8 cellular contexts compared by ENCODE assay signal in the genomic region with DNA sequence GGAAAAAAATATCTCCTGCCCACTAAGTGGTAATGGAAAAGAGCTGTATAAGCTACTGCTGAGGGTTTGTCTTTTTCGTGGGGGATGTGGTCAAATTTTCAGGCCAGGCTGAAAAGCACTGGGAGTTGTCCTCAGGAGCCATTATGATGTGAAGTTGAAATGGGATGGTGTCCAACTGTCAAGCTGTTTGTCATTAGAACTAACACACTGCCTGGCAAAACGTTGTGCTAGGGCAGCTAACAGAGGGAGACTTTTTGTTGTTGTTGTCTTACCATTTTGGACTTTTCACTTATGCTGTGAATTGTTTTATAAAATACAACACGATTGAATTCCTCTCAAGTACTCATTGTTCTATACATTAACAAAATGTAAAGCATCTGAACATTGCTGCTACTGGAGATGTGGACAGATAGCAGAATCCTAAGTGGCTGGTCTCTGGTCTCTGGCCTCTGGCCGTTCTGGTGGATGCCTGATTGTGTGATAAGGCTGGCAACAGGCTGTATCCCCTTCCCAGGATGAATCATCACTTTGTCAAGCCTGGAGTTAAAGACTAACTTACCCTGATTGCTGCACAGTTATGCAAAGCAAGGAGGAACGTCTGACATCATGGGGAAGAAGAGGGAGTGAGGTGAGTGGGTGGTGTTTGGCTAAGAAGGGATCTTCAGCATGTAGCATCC. TPM values are rescaled to one million over a fixed set of nuclear protein-coding genes. Genes with fewer than 3 reads are reported as not detected.
DNase-seq lines count a peak whose midpoint lies in the region; ATAC-seq, FAIRE-seq and TF ChIP-seq lines count a peak whose summit lies in the region.

No MANE protein-coding gene starts in this region.

- H3K36me3 ChIP-seq in keratinocyte (ENCODE audit: control insufficient read depth in 2 of 2, extremely low read depth in 1 of 2, insufficient read depth in 2 of 2, low read length in 2 of 2) (peaks cover 10 to 14% of the 10 kb centered on the region in 2 experiments), uterus (no peaks in the 10 kb centered on the region)

- in situ Hi-C loops in Caki2 (cut with HindIII; ENCODE audit: low pct_unique_long_range_greater_than_20kb, low sequenced_read_pairs) (no loop called here), KBM-7 (cut with MboI; ENCODE audit: low pct_unique_long_range_greater_than_20kb, low sequenced_read_pairs) (no loop called here)

- peak overlapping the region; percentile 93 for H3K4me2 ChIP-seq in keratinocyte (ENCODE audit: control insufficient read depth, extremely low read depth, insufficient read depth, low read depth, low read length)

- intact Hi-C loops in uterus (cut with DNase I; ENCODE audit: low total_unique reads): no loop called here

- peaks cover 73% of the 10 kb centered on the region for H3K79me2 ChIP-seq in keratinocyte (ENCODE audit: control insufficient read depth, insufficient read depth, low read length)

- H2AFZ ChIP-seq in keratinocyte (ENCODE audit: control insufficient read depth, low read length): no peak overlapping the region

- peak; percentile 92 for DNase-seq in Caki2 (ENCODE audit: low read depth)
- DNase-seq in amniotic stem cell (lab: John Stamatoyannopoulos, UW): peak; percentile 83
- DNase-seq in keratinocyte (ENCODE audit: low read depth, low spot score): peak; percentile 71
- peak; percentile 42 to 50 for DNase-seq in uterus
- no peak for DNase-seq in NCI-H1417 (lab: John Stamatoyannopoulos, UW)
- no peak for DNase-seq in KBM-7

- dilution Hi-C loops in keratinocyte (cut with MboI; ENCODE audit: extremely low pct_ligation_motif_present, low sequenced_read_pairs): no loop called here

- H4K20me1 ChIP-seq in keratinocyte (ENCODE audit: control insufficient read depth, extremely low read depth, insufficient read depth, low read length): peaks cover 36% of the 10 kb centered on the region

- no peak for TF ChIP-seq POLR2A in uterus (IDR thresholded peaks at IDR 0.05)

- H3K9me1 ChIP-seq in keratinocyte (ENCODE audit: control insufficient read depth, extremely low read depth, insufficient read depth, low read length): no peaks in the 10 kb centered on the region

- TF ChIP-seq CTCF in keratinocyte (optimal IDR thresholded peaks at IDR 0.05 in 1 of 3, IDR thresholded peaks at IDR 0.05 in 1 of 3, conservative IDR thresholded peaks at IDR 0.05 in 1 of 3; ENCODE audit: extremely low read depth in 1 of 3, insufficient read depth in 2 of 3, low read length in 3 of 3) (no peak), uterus (IDR thresholded peaks at IDR 0.05) (no peak)

- H3K27me3 ChIP-seq in keratinocyte (ENCODE audit: control insufficient read depth, extremely low read depth, insufficient read depth, low read length) (no peaks in the 10 kb centered on the region), uterus (no peaks in the 10 kb centered on the region)

- peak overlapping the region; percentile 84 to 97 (median 90) for H3K4me3 ChIP-seq in keratinocyte (ENCODE audit: control insufficient read depth in 2 of 3, extremely low read depth in 1 of 3, insufficient read depth in 2 of 3, low read depth in 1 of 3, low read length in 3 of 3)
- no peak overlapping the region for H3K4me3 ChIP-seq in uterus

- peak; percentile 93 for FAIRE-seq in keratinocyte (lab: Jason Lieb, UNC)

- H3K9ac ChIP-seq in keratinocyte (ENCODE audit: control insufficient read depth, extremely low read depth, insufficient read depth, low read length): peak overlapping the region; percentile 95

- H3K27ac ChIP-seq in keratinocyte (ENCODE audit: control insufficient read depth, insufficient read depth, low read length): peak overlapping the region; percentile 93
- peak overlapping the region; percentile 65 to 85 for H3K27ac ChIP-seq in uterus

- H3K4me1 ChIP-seq in keratinocyte (ENCODE audit: control insufficient read depth, extremely low read depth, insufficient read depth, low read length) (peaks cover 47% of the 10 kb centered on the region), uterus (peaks cover 0 to 14% of the 10 kb centered on the region in 2 donors)

- no peaks in the 10 kb centered on the region for H3K9me3 ChIP-seq in keratinocyte (ENCODE audit: control insufficient read depth, low read depth, low read length)
- H3K9me3 ChIP-seq in uterus: no peaks in the 10 kb centered on the region

- ATAC-seq in HG03097 (IDR thresholded peaks at IDR 0.05; ENCODE audit: low FRiP score, unreplicated experiment): peak; percentile 68
- no peak for ATAC-seq in HG03025 (IDR thresholded peaks at IDR 0.05; ENCODE audit: low FRiP score, unreplicated experiment)

RNA-seq across cellular contexts. Expression of a gene that starts 2.3 kb away (rescaled TPM):
- 46.5 and 47.0 TPM in 2 replicates for total RNA-seq in Caki2 (2014; rRNA removed; shearing (Covaris generic); ENCODE audit: low replicate concordance)
- polyA plus RNA-seq in keratinocyte: 178 to 277 TPM (median 204 TPM) in 3 replicates
- polyA plus RNA-seq in keratinocyte (2011; ENCODE audit: low read depth): 98.6 TPM
- 119 and 264 TPM in 2 replicates for polyA plus RNA-seq in keratinocyte (2011; cell fraction: cytosol; rRNA removed)
- polyA plus RNA-seq in keratinocyte (2011; cell fraction: nucleus; rRNA removed): 200 and 258 TPM in 2 replicates
- polyA plus RNA-seq in keratinocyte (2012; ENCODE audit: low replicate concordance): 82.0 and 167 TPM in 2 replicates
- 89.3 to 345 TPM (median 245 TPM) in 3 replicates for polyA minus RNA-seq in keratinocyte
- polyA minus RNA-seq in keratinocyte (2011; cell fraction: cytosol; rRNA and poly(A)+ RNA removed): 288 TPM
- 261 and 560 TPM in 2 replicates for polyA minus RNA-seq in keratinocyte (2011; cell fraction: nucleus; rRNA and poly(A)+ RNA removed)
- 100 to 1,000 TPM in 1 of 4 donors, 10 to 100 TPM in 3; 10.3 to 169 (median 29.5) TPM for total RNA-seq in uterus

Comparison
In these comparisons a context has a peak if more than half of its experiments do, and no peak if none do; other contexts are left out.
1. DNase-seq: peak in Caki2 (single experiment), amniotic stem cell (single experiment), keratinocyte (single experiment) and uterus (2 of 2); none in NCI-H1417 (0 of 3) and KBM-7 (single experiment).
2. H3K4me3 ChIP-seq: peak in keratinocyte (3 of 3); none in uterus (0 of 2).